ENCODE assay signal across 9 cellular contexts in genomic region chr19:4399871-4400768, GRCh38. TPM values are rescaled to one million over a fixed set of nuclear protein-coding genes. Genes with fewer than 3 reads are reported as not detected.
A peak's percentile ranks its signal among the peaks of the same experiment; 100 is the strongest.
DNase-seq lines count a peak whose midpoint lies in the region; ATAC-seq, FAIRE-seq and TF ChIP-seq lines count a peak whose summit lies in the region.
"Had no signal": no experiment of that assay in that cellular context is flagged by ENCODE, and none has a peak within 500 bp of the region (broad histone marks: within the 10 kb centered on the region; RNA-seq: fewer than 3 reads in every experiment).

A gene with protein sequence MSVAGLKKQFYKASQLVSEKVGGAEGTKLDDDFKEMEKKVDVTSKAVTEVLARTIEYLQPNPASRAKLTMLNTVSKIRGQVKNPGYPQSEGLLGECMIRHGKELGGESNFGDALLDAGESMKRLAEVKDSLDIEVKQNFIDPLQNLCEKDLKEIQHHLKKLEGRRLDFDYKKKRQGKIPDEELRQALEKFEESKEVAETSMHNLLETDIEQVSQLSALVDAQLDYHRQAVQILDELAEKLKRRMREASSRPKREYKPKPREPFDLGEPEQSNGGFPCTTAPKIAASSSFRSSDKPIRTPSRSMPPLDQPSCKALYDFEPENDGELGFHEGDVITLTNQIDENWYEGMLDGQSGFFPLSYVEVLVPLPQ (minus strand): TSS chr19:4400547. CDS start chr19:4400368, 179 bp downstream.

- H3K27me3 Mint-ChIP-seq in central memory CD8-positive, alpha-beta T cell, result no peaks in the 10 kb centered on the region

- H3K4me3 Mint-ChIP-seq in central memory CD8-positive, alpha-beta T cell, result peak within 1 kb of the TSS; percentile 75

- H3K9me3 ChIP-seq in kidney (ENCODE audit: control insufficient read depth in 1 of 2, low read length in 2 of 2), result no peaks in the 10 kb centered on the region

- H3K36me3 ChIP-seq in kidney (ENCODE audit: control insufficient read depth in 1 of 2, insufficient read depth in 2 of 2, low read length in 2 of 2), result peaks cover 2 to 10% of the 10 kb centered on the region in 2 donors

- H3K4me1 Mint-ChIP-seq in central memory CD8-positive, alpha-beta T cell, result peaks cover 57% of the 10 kb centered on the region

- no peaks in the 10 kb centered on the region for H3K9me3 Mint-ChIP-seq in central memory CD8-positive, alpha-beta T cell

- intact Hi-C loops in kidney (cut with DNase I), result no loop called here

- peak within 1 kb of the TSS; percentile 82 to 89 for H3K27ac ChIP-seq in kidney (ENCODE audit: low read depth in 2 of 2, low read length in 2 of 2)

- peak; percentile 82 for TF ChIP-seq CTCF in AG10803 (conservative IDR thresholded peaks at IDR 0.05; ENCODE audit: low read length)
- peak; percentile 100 for TF ChIP-seq CTCF in kidney (IDR thresholded peaks at IDR 0.05; ENCODE audit: borderline replicate concordance, extremely low read depth, insufficient read depth)

- peaks cover 27 to 29% of the 10 kb centered on the region in 2 donors for H3K4me1 ChIP-seq in kidney (ENCODE audit: control insufficient read depth in 1 of 2, insufficient read depth in 1 of 2, low read depth in 1 of 2, low read length in 2 of 2)

- DNase-seq in AG10803 (ENCODE audit: low read depth) (peak; percentile 87), NCI-H345 (lab: John Stamatoyannopoulos, UW) (peak; percentile 93), kidney (peak; percentile 98)
- peak; percentile 90 for DNase-seq in activated CD4-positive, CD25-positive, alpha-beta regulatory T cell treated with anti-CD3 and anti-CD28 coated beads, Interleukin-2, amount 50 U/mL, for 16 hours (ENCODE audit: low read depth, low spot score)
- peak; percentile 87 to 90 for DNase-seq in central memory CD8-positive, alpha-beta T cell (ENCODE audit: low spot score in 2 of 2)
- DNase-seq in stimulated activated CD4-positive, alpha-beta T cell treated with anti-CD3 and anti-CD28 coated beads, Interleukin-15, amount 100 ng/mL, for 24 hours, result peak; percentile 94

- peak within 1 kb of the TSS; percentile 91 to 94 for H3K9ac ChIP-seq in kidney (ENCODE audit: low read length in 2 of 2)

- peak; percentile 55 for ATAC-seq in GM19025 (IDR thresholded peaks at IDR 0.05; ENCODE audit: low read depth, unreplicated experiment)
- ATAC-seq in HG03280 (IDR thresholded peaks at IDR 0.05; ENCODE audit: unreplicated experiment), result peak; percentile 59
- ATAC-seq in central memory CD8-positive, alpha-beta T cell (replicated peaks; ENCODE audit: extremely low read depth, poor library complexity, severe bottlenecking), result peak; percentile 57

- FAIRE-seq in kidney (lab: Jason Lieb, UNC), result no peak
- FAIRE-seq: TTC549 had no signal

- peaks cover 28% of the 10 kb centered on the region for H3K36me3 Mint-ChIP-seq in central memory CD8-positive, alpha-beta T cell (ENCODE audit: insufficient read depth)

- peak within 1 kb of the TSS; percentile 98 for H3K27ac Mint-ChIP-seq in central memory CD8-positive, alpha-beta T cell (ENCODE audit: low read depth)

- H3K4me3 ChIP-seq in AG10803 (ENCODE audit: low read length) (peak within 1 kb of the TSS; percentile 92), kidney (ENCODE audit: low read length in 2 of 2) (peak within 1 kb of the TSS; percentile 91 to 97)

RNA-seq across cellular contexts. Expression of the gene that starts here (rescaled TPM):
- total RNA-seq in kidney, result 52.7 TPM
- polyA plus RNA-seq in kidney (ENCODE audit: insufficient read depth, low read depth, low replicate concordance), result 34.8 TPM

Comparison
In these comparisons a context has a peak if more than half of its experiments do, and no peak if none do; other contexts are left out.
1. Peak in every context shown above with its lines: DNase-seq, ATAC-seq, H3K4me3 ChIP-seq and H3K27ac ChIP-seq.